ENCODE assay signal across 1 cellular context in the genomic region with DNA sequence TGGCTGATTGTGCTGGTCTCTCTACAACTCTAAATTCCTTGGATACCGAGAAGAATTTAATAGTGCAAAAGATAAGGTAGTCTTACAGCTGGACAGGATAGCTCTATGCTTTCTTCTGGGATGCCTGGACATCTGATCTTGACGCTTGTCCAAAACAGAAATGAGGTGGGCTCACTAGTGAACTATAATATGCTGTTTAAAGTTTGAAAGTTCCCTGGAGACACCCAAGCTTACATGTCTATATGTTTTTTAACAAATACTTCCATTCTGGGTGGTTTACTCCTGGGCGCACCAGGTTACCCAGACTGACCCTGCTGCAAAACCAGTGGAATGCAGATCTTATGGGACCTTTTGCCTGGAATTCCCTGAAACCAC.
TF ChIP-seq lines count a peak whose summit lies in the region.

No MANE protein-coding gene starts in this region.

TF ChIP-seq in K562, 482 proteins besides CTCF, POLR2A, EP300 and RAD21 (continued from another document):
- TF ChIP-seq, protein P1, sequence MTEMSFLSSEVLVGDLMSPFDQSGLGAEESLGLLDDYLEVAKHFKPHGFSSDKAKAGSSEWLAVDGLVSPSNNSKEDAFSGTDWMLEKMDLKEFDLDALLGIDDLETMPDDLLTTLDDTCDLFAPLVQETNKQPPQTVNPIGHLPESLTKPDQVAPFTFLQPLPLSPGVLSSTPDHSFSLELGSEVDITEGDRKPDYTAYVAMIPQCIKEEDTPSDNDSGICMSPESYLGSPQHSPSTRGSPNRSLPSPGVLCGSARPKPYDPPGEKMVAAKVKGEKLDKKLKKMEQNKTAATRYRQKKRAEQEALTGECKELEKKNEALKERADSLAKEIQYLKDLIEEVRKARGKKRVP (CRISPR knock-in tag; IDR thresholded peaks at IDR 0.05) = no peak
- TF ChIP-seq TFAM (CRISPR knock-in tag; conservative IDR thresholded peaks at IDR 0.05) = no peak
- no peak for TF ChIP-seq POLR2AphosphoS5 (IDR thresholded peaks at IDR 0.05; ENCODE audit: control insufficient read depth, insufficient read depth, low read depth, low read length)
- no peak for TF ChIP-seq ZNF785 (CRISPR knock-in tag; IDR thresholded peaks at IDR 0.05)
- no peak for TF ChIP-seq ZNF586 (CRISPR knock-in tag; conservative IDR thresholded peaks at IDR 0.05)
- TF ChIP-seq SIRT6 (IDR thresholded peaks at IDR 0.05; ENCODE audit: low read depth, low read length) = no peak
- TF ChIP-seq, protein P2, sequence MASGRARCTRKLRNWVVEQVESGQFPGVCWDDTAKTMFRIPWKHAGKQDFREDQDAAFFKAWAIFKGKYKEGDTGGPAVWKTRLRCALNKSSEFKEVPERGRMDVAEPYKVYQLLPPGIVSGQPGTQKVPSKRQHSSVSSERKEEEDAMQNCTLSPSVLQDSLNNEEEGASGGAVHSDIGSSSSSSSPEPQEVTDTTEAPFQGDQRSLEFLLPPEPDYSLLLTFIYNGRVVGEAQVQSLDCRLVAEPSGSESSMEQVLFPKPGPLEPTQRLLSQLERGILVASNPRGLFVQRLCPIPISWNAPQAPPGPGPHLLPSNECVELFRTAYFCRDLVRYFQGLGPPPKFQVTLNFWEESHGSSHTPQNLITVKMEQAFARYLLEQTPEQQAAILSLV (tag; IDR thresholded peaks at IDR 0.05) = no peak
- TF ChIP-seq HIVEP1 (CRISPR knock-in tag; IDR thresholded peaks at IDR 0.05) = no peak
- TF ChIP-seq FOXO4 (CRISPR knock-in tag; IDR thresholded peaks at IDR 0.05) = no peak
- TF ChIP-seq PHF21A (IDR thresholded peaks at IDR 0.05; ENCODE audit: borderline replicate concordance, low read depth) = no peak
- no peak for TF ChIP-seq CHD2 (IDR thresholded peaks at IDR 0.05; ENCODE audit: low read depth, low read length)
